In genomic region chr7:34096135-34096775, GRCh38 we compare ENCODE assay signal across 10 cellular contexts.
A peak's percentile ranks its signal among the peaks of the same experiment; 100 is the strongest.
DNase-seq lines count a peak whose midpoint lies in the region; ATAC-seq and TF ChIP-seq lines count a peak whose summit lies in the region.
"Had no signal": no experiment of that assay in that cellular context is flagged by ENCODE, and none has a peak within 500 bp of the region (broad histone marks: within the 10 kb centered on the region; RNA-seq: fewer than 3 reads in every experiment).

No MANE protein-coding gene starts in this region.

- CTCF ChIA-PET in BJ (lab: Yijun Ruan, JAX), result interaction anchor here (0.7 to 2.6 kb wide), 6 partner anchors 8 to 334 kb away, joined by 3 to 10 read pairs (median 4); no protein-coding TSS in a partner anchor
- CTCF ChIA-PET in CD8-positive, alpha-beta T cell (lab: Charles Lee), result no interaction called here

- H3K27ac ChIP-seq in RWPE2 (ENCODE audit: poor library complexity, severe bottlenecking) (no peak overlapping the region), prostate gland (peak overlapping the region in 1 of 2 donors; percentile 48)
- H3K27ac ChIP-seq in CD8-positive, alpha-beta T cell (ENCODE audit: low read depth, low read length), result no peak overlapping the region
- H3K27ac ChIP-seq: epithelial cell of prostate, PC-9 had no signal

- DNase-seq in BJ (ENCODE audit: low read depth), result peak; percentile 69
- no peak for DNase-seq in RWPE2 (ENCODE audit: low spot score)
- peak; percentile 93 for DNase-seq in fibroblast of the conjunctiva (ENCODE audit: low read depth)
- peak; percentile 58 for DNase-seq in prostate gland (ENCODE audit: low spot score)
- DNase-seq in DMS153 treated with DMSO at 0.1 percent for 48 hours (lab: John Stamatoyannopoulos, UW; ENCODE audit: unreplicated experiment), result no peak
- DNase-seq in CD8-positive, alpha-beta T cell, result no peak
- DNase-seq: PC-9 had no signal

- intact Hi-C loops in prostate gland (cut with DNase I), result loop anchor here (5.0 to 10.0 kb wide), 2 partner anchors 61 to 939 kb away; partner anchors contain the start of gene DPY19L1
- intact Hi-C loops in CD8-positive, alpha-beta T cell (cut with DNase I, micrococcal nuclease), result no loop called here

- H3K4me1 ChIP-seq in RWPE2 (ENCODE audit: insufficient read depth, poor library complexity, severe bottlenecking), result no peaks in the 10 kb centered on the region
- no peaks in the 10 kb centered on the region for H3K4me1 ChIP-seq in prostate gland (replicated peaks)
- no peaks in the 10 kb centered on the region for H3K4me1 ChIP-seq in CD8-positive, alpha-beta T cell (ENCODE audit: insufficient read depth, low read length)

- H3K36me3 ChIP-seq in BJ (ENCODE audit: control insufficient read depth, insufficient read depth, low read length) (peaks cover 1% of the 10 kb centered on the region; the same call in 1 of the 2 replicates), RWPE2 (ENCODE audit: low read depth) (no peaks in the 10 kb centered on the region), prostate gland (no peaks in the 10 kb centered on the region)
- H3K36me3 ChIP-seq in CD8-positive, alpha-beta T cell (ENCODE audit: insufficient read depth, low read length), result no peaks in the 10 kb centered on the region

- no peaks in the 10 kb centered on the region for H3K9me3 Mint-ChIP-seq in CD8-positive, alpha-beta T cell

- H3K27me3 Mint-ChIP-seq in CD8-positive, alpha-beta T cell (ENCODE audit: low read depth), result no peaks in the 10 kb centered on the region

- ATAC-seq in RWPE2 (ENCODE audit: low read depth) (peak; percentile 52; the same call in 1 of the 3 replicates), GM21825 (IDR thresholded peaks at IDR 0.05; ENCODE audit: unreplicated experiment) (no peak), GM18498 (IDR thresholded peaks at IDR 0.05; ENCODE audit: unreplicated experiment) (no peak)
- ATAC-seq in CD8-positive, alpha-beta T cell, result no peak

- no peaks in the 10 kb centered on the region for H3K4me1 Mint-ChIP-seq in CD8-positive, alpha-beta T cell (ENCODE audit: low read depth)

- POLR2A ChIA-PET in BJ (lab: Charles Lee), result no interaction called here
- POLR2A ChIA-PET in CD8-positive, alpha-beta T cell (lab: Charles Lee), result no interaction called here

- H3K9me3 ChIP-seq in RWPE2 (ENCODE audit: severe bottlenecking), result no peaks in the 10 kb centered on the region
- no peaks in the 10 kb centered on the region for H3K9me3 ChIP-seq in prostate gland
- H3K9me3 ChIP-seq in CD8-positive, alpha-beta T cell (ENCODE audit: low read length), result no peaks in the 10 kb centered on the region

- no peak overlapping the region for H3K4me3 ChIP-seq in BJ (ENCODE audit: low read depth, low read length)
- no peak overlapping the region for H3K4me3 ChIP-seq in RWPE2 (ENCODE audit: severe bottlenecking)
- no peak overlapping the region for H3K4me3 ChIP-seq in prostate gland
- H3K4me3 ChIP-seq in CD8-positive, alpha-beta T cell (ENCODE audit: low read depth, low read length), result no peak overlapping the region
- H3K4me3 ChIP-seq: PC-9 had no signal

- 8% methylated on average over 5 of the region's 5 CpGs for WGBS in prostate gland

- TF ChIP-seq POLR2A in prostate gland (IDR thresholded peaks at IDR 0.05), result no peak

- H3K4me3 Mint-ChIP-seq in CD8-positive, alpha-beta T cell, result no peak overlapping the region

- no peaks in the 10 kb centered on the region for H3K36me3 Mint-ChIP-seq in CD8-positive, alpha-beta T cell

- H3K27me3 ChIP-seq in BJ (ENCODE audit: control insufficient read depth, insufficient read depth, low read length) (no peaks in the 10 kb centered on the region), RWPE2 (ENCODE audit: insufficient read depth, poor library complexity, severe bottlenecking) (no peaks in the 10 kb centered on the region), prostate gland (replicated peaks; ENCODE audit: insufficient read depth) (no peaks in the 10 kb centered on the region)
- no peaks in the 10 kb centered on the region for H3K27me3 ChIP-seq in CD8-positive, alpha-beta T cell (ENCODE audit: insufficient read depth, low read length)

- H3K27ac Mint-ChIP-seq in CD8-positive, alpha-beta T cell, result no peak overlapping the region

- TF ChIP-seq CTCF in BJ (IDR thresholded peaks at IDR 0.05; ENCODE audit: insufficient read depth, low read depth, low read length), result no peak
- no peak for TF ChIP-seq CTCF in RWPE2 (IDR thresholded peaks at IDR 0.05; ENCODE audit: poor library complexity, severe bottlenecking)
- TF ChIP-seq CTCF in prostate gland (IDR thresholded peaks at IDR 0.05), result no peak
- no peak for TF ChIP-seq CTCF in CD8-positive, alpha-beta T cell (IDR thresholded peaks at IDR 0.05)

Comparison
In these comparisons a context has a peak if more than half of its experiments do, and no peak if none do; other contexts are left out.
1. DNase-seq: peak in BJ (single experiment), fibroblast of the conjunctiva (single experiment) and prostate gland (single experiment); none in RWPE2 (single experiment), DMS153 treated with DMSO at 0.1 percent for 48 hours (single experiment) and CD8-positive, alpha-beta T cell (0 of 7).